ENCODE assay signal across 22 cellular contexts in the genomic region with DNA sequence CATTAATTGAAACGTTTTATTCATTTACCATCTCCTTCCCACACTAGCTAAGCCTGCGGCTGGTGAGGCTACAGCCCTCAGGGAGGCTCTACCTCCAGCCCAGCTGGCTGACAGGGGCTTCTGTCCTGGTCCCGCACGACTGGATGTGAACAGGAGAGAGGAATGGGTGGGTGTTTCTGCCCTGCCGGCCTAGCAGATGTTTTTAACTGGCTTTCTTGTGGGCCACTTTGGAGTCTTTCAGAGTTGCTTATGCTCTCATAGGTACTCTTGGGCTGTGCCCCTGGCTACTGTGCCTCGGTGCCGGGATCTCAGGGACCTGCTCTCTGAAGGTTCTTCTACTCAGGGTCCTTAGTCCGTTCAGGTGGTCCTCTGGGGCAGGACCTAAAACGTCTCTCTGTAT.
"Had no signal": no experiment of that assay in that cellular context is flagged by ENCODE, and none has a peak within 500 bp of the region (broad histone marks: within the 10 kb centered on the region; RNA-seq: fewer than 3 reads in every experiment).

No MANE protein-coding gene starts in this region.

- H3K79me2 ChIP-seq: hepatocyte had no signal

- H3K9me3 Mint-ChIP-seq: dendritic cell treated with granulocyte-macrophage colony-stimulating factor and Interleukin-4, amounts not matched to agents 40 ng/mL and 50 ng/mL, for 4 days had no signal

- H3K4me3 ChIP-seq: esophagus squamous epithelium, gastroesophageal sphincter, heart left ventricle, hepatocyte, left lung, lower lobe of right lung, mucosa of descending colon had no signal

- H3K4me1 ChIP-seq: esophagus squamous epithelium, foreskin keratinocyte, gastroesophageal sphincter, heart left ventricle, left lung, lower lobe of right lung had no signal

- H3K27ac ChIP-seq: epithelial cell of prostate, esophagus squamous epithelium, foreskin keratinocyte, gastroesophageal sphincter, heart left ventricle, hepatocyte, left lung, lower lobe of right lung had no signal

- H3K4me1 Mint-ChIP-seq: endodermal cell, immature natural killer cell, naive B cell had no signal

- H3K36me3 ChIP-seq: esophagus squamous epithelium, gastroesophageal sphincter, heart left ventricle, left lung, lower lobe of right lung had no signal

- H3K27me3 ChIP-seq: gastroesophageal sphincter, heart left ventricle, hepatocyte, left lung had no signal

- H3K27ac Mint-ChIP-seq: dendritic cell treated with granulocyte-macrophage colony-stimulating factor and Interleukin-4, amounts not matched to agents 40 ng/mL and 50 ng/mL, for 4 days; effector memory CD8-positive, alpha-beta T cell; endodermal cell; immature natural killer cell; mesothelial cell of epicardium had no signal

- DNase-seq: cortex of kidney; effector CD8-positive, alpha-beta T cell; effector memory CD8-positive, alpha-beta T cell; endodermal cell; erythroblast; esophagus squamous epithelium; foreskin keratinocyte; heart left ventricle; hypothalamus; immature natural killer cell; left cardiac atrium; left lung; left ventricle myocardium superior; lower lobe of right lung; mesenchymal stem cell; mucosa of descending colon; naive B cell had no signal

- H2AFZ ChIP-seq: hepatocyte had no signal

- H3K4me2 ChIP-seq: hepatocyte had no signal

- H3K36me3 Mint-ChIP-seq: immature natural killer cell had no signal

- H3K4me3 Mint-ChIP-seq: dendritic cell treated with granulocyte-macrophage colony-stimulating factor and Interleukin-4, amounts not matched to agents 40 ng/mL and 50 ng/mL, for 4 days; effector memory CD8-positive, alpha-beta T cell; endodermal cell; immature natural killer cell; mesothelial cell of epicardium; naive B cell had no signal

- H3K9me3 ChIP-seq: mucosa of descending colon had no signal
